ENCODE assay signal across 17 cellular contexts in the genomic region with DNA sequence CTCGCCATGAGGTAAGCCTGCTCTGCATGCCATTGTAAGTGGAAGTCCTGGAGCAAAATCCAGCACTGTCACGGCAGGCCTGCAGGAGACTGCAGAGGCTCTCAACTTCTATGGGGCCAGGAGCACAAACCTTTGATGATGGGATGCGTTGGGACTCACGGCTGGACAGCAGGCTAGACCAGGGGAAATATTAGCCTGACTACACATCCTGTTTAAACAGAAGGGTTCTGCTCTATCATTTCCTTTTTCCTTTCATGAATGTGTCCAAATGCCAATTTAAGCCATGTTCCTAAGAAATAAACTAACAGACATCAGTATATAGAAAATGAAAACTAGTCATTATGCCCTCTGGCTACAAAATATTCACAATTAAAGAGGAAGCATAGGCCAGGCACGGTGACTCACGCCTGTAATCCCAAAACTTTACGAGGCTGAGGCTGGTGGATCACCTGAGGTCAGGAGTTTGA. TPM values are rescaled to one million over a fixed set of nuclear protein-coding genes. Genes with fewer than 3 reads are reported as not detected.
A peak's percentile ranks its signal among the peaks of the same experiment; 100 is the strongest.
DNase-seq lines count a peak whose midpoint lies in the region; ATAC-seq, FAIRE-seq and TF ChIP-seq lines count a peak whose summit lies in the region.
"Had no signal": no experiment of that assay in that cellular context is flagged by ENCODE, and none has a peak within 500 bp of the region (broad histone marks: within the 10 kb centered on the region; RNA-seq: fewer than 3 reads in every experiment).

No MANE protein-coding gene starts in this region.

- no peaks in the 10 kb centered on the region for H3K9me1 ChIP-seq in keratinocyte (ENCODE audit: control insufficient read depth, extremely low read depth, insufficient read depth, low read length)

- RAD21 ChIA-PET in GM12878 (lab: Charles Lee; ENCODE audit: unreplicated experiment): no interaction called here

- in situ Hi-C loops in GM12878 (cut with MboI): no loop called here

- POLR2A ChIA-PET in GM12878 (lab: Charles Lee): no interaction called here

- no peak for TF ChIP-seq RAD21 in GM12878 (IDR thresholded peaks at IDR 0.05; ENCODE audit: insufficient read depth, low read depth, low read length)

- no TSS peak for BruUV-seq in GM12878 (replicated peaks; lab: Mats Ljungman, UMichigan)

- dilution Hi-C loops in keratinocyte (cut with MboI; ENCODE audit: extremely low pct_ligation_motif_present, low sequenced_read_pairs): no loop called here

- H2AFZ ChIP-seq in GM12878 (ENCODE audit: control insufficient read depth, low read depth, low read length): no peak overlapping the region
- no peak overlapping the region for H2AFZ ChIP-seq in keratinocyte (ENCODE audit: control insufficient read depth, low read length)

- H3K27me3 ChIP-seq in GM12878 (replicated peaks in 1 of 2; ENCODE audit: control insufficient read depth in 2 of 2, insufficient read depth in 2 of 2, low read length in 1 of 2) (no peaks in the 10 kb centered on the region), keratinocyte (ENCODE audit: control insufficient read depth, extremely low read depth, insufficient read depth, low read length) (no peaks in the 10 kb centered on the region), testis (no peaks in the 10 kb centered on the region)

- DNase-seq in Daoy (ENCODE audit: low read depth) (peak; percentile 61), HTR-8/SVneo (ENCODE audit: insufficient read length, low spot score) (peak; percentile 48), GM12878 (ENCODE audit: low read depth, low spot score) (no peak), keratinocyte (ENCODE audit: low read depth, low spot score) (peak; percentile 69), NCI-H446 (lab: John Stamatoyannopoulos, UW) (no peak), testis (no peak)
- DNase-seq: activated CD4-positive, CD25-positive, alpha-beta regulatory T cell treated with anti-CD3 and anti-CD28 coated beads, Interleukin-2, amount 50 U/mL, for 72 hours; activated effector memory CD4-positive, alpha-beta T cell treated with anti-CD3 and anti-CD28 coated beads, Interleukin-2, amount 50 U/mL, for 16 hours; amniotic stem cell; IMR-90; midbrain; NCI-H1105 treated with DMSO at 0.1 percent for 48 hours; right cardiac atrium had no signal

- H3K4me2 ChIP-seq in GM12878 (ENCODE audit: control insufficient read depth, insufficient read depth) (no peak overlapping the region), keratinocyte (ENCODE audit: control insufficient read depth, extremely low read depth, insufficient read depth, low read depth, low read length) (peak overlapping the region; percentile 49)

- no peaks in the 10 kb centered on the region for H3K79me2 ChIP-seq in GM12878 (ENCODE audit: control insufficient read depth, insufficient read depth, low read length)
- H3K79me2 ChIP-seq in keratinocyte (ENCODE audit: control insufficient read depth, insufficient read depth, low read length): no peaks in the 10 kb centered on the region

- H3K27ac ChIP-seq in GM12878 (ENCODE audit: control insufficient read depth, insufficient read depth) (no peak overlapping the region), keratinocyte (ENCODE audit: control insufficient read depth, insufficient read depth, low read length) (peak overlapping the region; percentile 49), testis (no peak overlapping the region)

- H3K9ac ChIP-seq in GM12878 (ENCODE audit: control insufficient read depth, insufficient read depth, low read length) (no peak overlapping the region), keratinocyte (ENCODE audit: control insufficient read depth, extremely low read depth, insufficient read depth, low read length) (no peak overlapping the region)

- WGBS in GM12878 (ENCODE audit: insufficient coverage, insufficient replicate concordance, low lambda C conversion rate, missing lambda C conversion rate): 45% methylated on average over 7 of the region's 7 CpGs
- 74 to 80% methylated on average over 7 of the region's 7 CpGs for WGBS in testis, 2 donors

- H3K9me3 ChIP-seq in GM12878 (replicated peaks; ENCODE audit: control insufficient read depth, insufficient read depth, low read length) (no peaks in the 10 kb centered on the region), keratinocyte (ENCODE audit: control insufficient read depth, low read depth, low read length) (no peaks in the 10 kb centered on the region), testis (no peaks in the 10 kb centered on the region)
- H3K9me3 ChIP-seq: HAP-1 had no signal

- FAIRE-seq in HTR-8/SVneo (lab: Jason Lieb, UNC) (peak; percentile 38), GM12878 (lab: Jason Lieb, UNC) (peak; percentile 31), keratinocyte (lab: Jason Lieb, UNC) (peak; percentile 83)
- FAIRE-seq: islet of Langerhans had no signal

- no peak for TF ChIP-seq CTCF in GM12878 (IDR thresholded peaks at IDR 0.05 in 2 of 3, conservative IDR thresholded peaks at IDR 0.05 in 1 of 3; ENCODE audit: control insufficient read depth in 2 of 3, extremely low read depth in 1 of 3, insufficient read depth in 1 of 3, low read depth in 3 of 3, low read length in 3 of 3)
- TF ChIP-seq CTCF in keratinocyte (optimal IDR thresholded peaks at IDR 0.05 in 1 of 3, IDR thresholded peaks at IDR 0.05 in 1 of 3, conservative IDR thresholded peaks at IDR 0.05 in 1 of 3; ENCODE audit: extremely low read depth in 1 of 3, insufficient read depth in 2 of 3, low read length in 3 of 3): no peak
- no peak for TF ChIP-seq CTCF in testis (IDR thresholded peaks at IDR 0.05)

- intact Hi-C loops in GM12878 (cut with micrococcal nuclease; ENCODE audit: unreplicated experiment) (no loop called here), testis (cut with DNase I; ENCODE audit: low total_unique reads) (no loop called here)

- no peak for ATAC-seq in GM12878
- no peak for ATAC-seq in GM18907 (IDR thresholded peaks at IDR 0.05; ENCODE audit: unreplicated experiment)
- ATAC-seq in HG02798 (IDR thresholded peaks at IDR 0.05; ENCODE audit: poor library complexity, unreplicated experiment): no peak

- H3K4me3 ChIP-seq in GM12878 (no peak overlapping the region), keratinocyte (ENCODE audit: control insufficient read depth in 2 of 3, extremely low read depth in 1 of 3, insufficient read depth in 2 of 3, low read depth in 1 of 3, low read length in 3 of 3) (peak overlapping the region in 2 of 3 experiments; percentile 8 to 25), testis (no peak overlapping the region)
- H3K4me3 ChIP-seq: HAP-1 had no signal

- TF ChIP-seq POLR2A in GM12878 (IDR thresholded peaks at IDR 0.05; ENCODE audit: low read depth, low read length) (no peak), testis (IDR thresholded peaks at IDR 0.05) (no peak)

- CTCF ChIA-PET in GM12878 (lab: Yijun Ruan, JAX): no interaction called here

- H4K20me1 ChIP-seq in GM12878 (ENCODE audit: control insufficient read depth, insufficient read depth): no peaks in the 10 kb centered on the region
- no peaks in the 10 kb centered on the region for H4K20me1 ChIP-seq in keratinocyte (ENCODE audit: control insufficient read depth, extremely low read depth, insufficient read depth, low read length)

- H3K36me3 ChIP-seq in GM12878 (ENCODE audit: control insufficient read depth in 2 of 2, insufficient read depth in 2 of 2, low read length in 1 of 2): no peaks in the 10 kb centered on the region
- H3K36me3 ChIP-seq in keratinocyte (ENCODE audit: control insufficient read depth in 2 of 2, extremely low read depth in 1 of 2, insufficient read depth in 2 of 2, low read length in 2 of 2): no peaks in the 10 kb centered on the region
- no peaks in the 10 kb centered on the region for H3K36me3 ChIP-seq in testis (ENCODE audit: low read depth, missing control alignments)
- H3K36me3 ChIP-seq: HAP-1 had no signal

- SMC1A ChIA-PET in GM12878 (lab: Charles Lee; ENCODE audit: uncharacterized antibody, unreplicated experiment): no interaction called here

- TF ChIP-seq EP300 in GM12878 (IDR thresholded peaks at IDR 0.05; ENCODE audit: borderline replicate concordance in 1 of 2, control insufficient read depth in 1 of 2, low read depth in 2 of 2, low read length in 2 of 2): no peak

- no peaks in the 10 kb centered on the region for H3K4me1 ChIP-seq in GM12878 (ENCODE audit: control insufficient read depth, insufficient read depth, low read length)
- peaks cover 14% of the 10 kb centered on the region for H3K4me1 ChIP-seq in keratinocyte (ENCODE audit: control insufficient read depth, extremely low read depth, insufficient read depth, low read length)
- H3K4me1 ChIP-seq in testis: no peaks in the 10 kb centered on the region

TF ChIP-seq in GM12878, 131 proteins besides CTCF, POLR2A, EP300 and RAD21 (continues in another document):
- TF ChIP-seq NR2C1 (IDR thresholded peaks at IDR 0.05): no peak
- no peak for TF ChIP-seq HDGF (IDR thresholded peaks at IDR 0.05)
- TF ChIP-seq GABPA (IDR thresholded peaks at IDR 0.05; ENCODE audit: low read depth): no peak

RNA-seq across cellular contexts. Expression of gene RASSF8, which starts 33.9 kb away (rescaled TPM):
- total RNA-seq in Daoy (2014; rRNA removed; shearing (Covaris generic)): 24.9 and 30.9 TPM in 2 replicates
- 0.75 TPM in 1 of 2 replicates, not detected in the other for total RNA-seq in GM12878 (2013; cell fraction: nucleolus; rRNA removed)
- total RNA-seq in GM12878 (2014; rRNA removed) (under 0.01 and 0.06 TPM in 2 replicates), GM12878 (2014; rRNA removed; fragmentation: Illumina TruSeq; extraction: Trizol) (0.18 TPM in 2 replicates), GM12878 (2021) (0.10 TPM in 1 of 2 replicates, not detected in the other), testis (10 to 100 TPM; 71.7 to 93.5 TPM)
- polyA plus RNA-seq in GM12878 (2011; ENCODE audit: low read depth): not detected
- polyA plus RNA-seq in GM12878 (2011; rRNA removed) (0.03 TPM in 1 of 2 replicates, not detected in the other), GM12878 (2014; fragmentation: Illumina TruSeq; extraction: Trizol) (0.06 TPM in 1 of 2 replicates, not detected in the other), GM12878 (2014; fragmentation: Nextera tagmentation; extraction: Ambion mirVana) (not detected), GM12878 (2014; rRNA removed) (not detected in 2 replicates), GM12878 (2016; fragmentation: Nextera tagmentation; extraction: Ambion mirVana) (not detected), keratinocyte (5.5 to 10.9 TPM (median 10.5 TPM) in 3 replicates), testis (ENCODE audit: insufficient read depth, low read depth, low replicate concordance) (90.0 TPM)
- polyA plus RNA-seq in GM12878 (2011; cell fraction: cytosol; rRNA removed): 0.03 TPM in 1 of 2 replicates, not detected in the other
- polyA plus RNA-seq in GM12878 (2011; cell fraction: nucleus; rRNA removed): not detected in 2 replicates
- polyA plus RNA-seq in GM12878 (2012): 0.11 TPM in 1 of 2 replicates, not detected in the other
- polyA minus RNA-seq in GM12878 (2011; rRNA and poly(A)+ RNA removed): 0.15 TPM in 1 of 2 replicates, not detected in the other
- not detected in 2 replicates for polyA minus RNA-seq in GM12878 (2011; cell fraction: cytosol; rRNA and poly(A)+ RNA removed)
- polyA minus RNA-seq in GM12878 (2011; cell fraction: nucleus; rRNA and poly(A)+ RNA removed): not detected in 2 replicates
- polyA plus RNA-seq in keratinocyte (2011; ENCODE audit: low read depth): 6.5 TPM
- polyA plus RNA-seq in keratinocyte (2011; cell fraction: cytosol; rRNA removed): 5.9 and 7.1 TPM in 2 replicates
- 5.9 and 7.7 TPM in 2 replicates for polyA plus RNA-seq in keratinocyte (2011; cell fraction: nucleus; rRNA removed)
- 2.6 and 12.8 TPM in 2 replicates for polyA plus RNA-seq in keratinocyte (2012; ENCODE audit: low replicate concordance)
- 5.8 to 32.1 TPM (median 14.6 TPM) in 3 replicates for polyA minus RNA-seq in keratinocyte
- polyA minus RNA-seq in keratinocyte (2011; cell fraction: cytosol; rRNA and poly(A)+ RNA removed): 14.8 TPM
- polyA minus RNA-seq in keratinocyte (2011; cell fraction: nucleus; rRNA and poly(A)+ RNA removed): 10.3 and 19.9 TPM in 2 replicates

Comparison
In these comparisons a context has a peak if more than half of its experiments do, and no peak if none do; other contexts are left out.
1. DNase-seq: peak in Daoy (single experiment), HTR-8/SVneo (single experiment) and keratinocyte (single experiment); none in GM12878 (single experiment), NCI-H446 (0 of 2) and testis (single experiment).
2. H3K4me3 ChIP-seq: peak in keratinocyte (2 of 3); none in GM12878 (single experiment) and testis (0 of 2).
3. RNA of gene RASSF8, which starts 33.9 kb away (total RNA-seq): 71.7 to 93.5 TPM in testis and 24.9 to 30.9 TPM in Daoy; under 0.01 to 0.75 TPM in GM12878; every median in the first group is over 10 times any median in the second.